In genomic region chr2:240731327-240731626, GRCh38 we compare ENCODE assay signal across 1 cellular context.
A peak's percentile ranks its signal among the peaks of the same experiment; 100 is the strongest.
TF ChIP-seq lines count a peak whose summit lies in the region.

No MANE protein-coding gene starts in this region.

TF ChIP-seq in HepG2, 621 proteins besides CTCF, POLR2A, EP300 and RAD21:
- TF ChIP-seq HNRNPL (IDR thresholded peaks at IDR 0.05; ENCODE audit: low read depth, low read length): peak; percentile 84; the same call in 1 of the 2 replicates
- TF ChIP-seq TEAD3 (CRISPR knock-in tag; optimal IDR thresholded peaks at IDR 0.05; ENCODE audit: borderline replicate concordance): peak; percentile 33
- TF ChIP-seq ZNF232 (CRISPR knock-in tag; IDR thresholded peaks at IDR 0.05; ENCODE audit: borderline replicate concordance): no peak
- peak; percentile 24; the same call in 1 of the 2 replicates for TF ChIP-seq ETV5 (CRISPR knock-in tag; IDR thresholded peaks at IDR 0.05; ENCODE audit: borderline replicate concordance)
- TF ChIP-seq TCF12 (IDR thresholded peaks at IDR 0.05): no peak
- TF ChIP-seq TCF12 (CRISPR knock-in tag; IDR thresholded peaks at IDR 0.05): no peak
